In the genomic region with DNA sequence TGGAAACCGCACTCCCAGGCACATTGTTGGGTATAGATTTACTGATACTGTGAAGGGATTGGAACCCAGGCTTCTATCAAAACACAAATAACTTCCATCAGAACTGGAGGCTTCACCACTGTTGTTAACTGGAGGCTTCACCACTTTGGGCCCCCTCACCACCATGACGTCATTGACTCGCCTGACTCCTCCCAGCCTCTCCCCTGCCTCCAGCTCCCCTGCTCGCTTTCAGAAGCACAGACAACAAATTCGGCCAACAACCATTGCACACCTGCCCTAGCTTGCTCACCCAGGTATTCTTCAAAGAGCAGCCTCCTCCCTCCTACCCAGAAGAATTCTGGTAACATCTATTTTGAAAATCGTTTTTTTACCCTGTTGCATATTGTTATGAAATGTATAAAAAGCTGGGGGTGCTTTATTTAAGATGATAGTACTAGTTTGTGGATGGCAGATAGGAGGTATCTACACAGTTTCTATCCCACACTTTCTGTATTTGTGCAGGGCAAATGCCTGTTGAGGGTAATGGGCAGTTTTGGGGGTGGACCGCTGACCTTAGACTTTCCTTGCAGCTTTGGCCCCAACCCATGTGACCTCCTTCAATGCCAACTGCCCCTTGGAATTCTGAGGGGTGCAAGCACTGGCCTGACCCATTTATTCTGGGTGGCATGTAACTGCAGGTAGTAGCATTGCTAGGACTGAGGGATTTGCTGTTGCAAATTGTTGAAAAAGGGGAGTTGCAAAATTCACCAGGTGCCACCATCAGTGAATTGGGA, we compare ENCODE assay signal across 28 cellular contexts.
"Had no signal": no experiment of that assay in that cellular context is flagged by ENCODE, and none has a peak within 500 bp of the region (broad histone marks: within the 10 kb centered on the region; RNA-seq: fewer than 3 reads in every experiment).

No MANE protein-coding gene starts in this region.

- H3K4me1 ChIP-seq: ascending aorta, body of pancreas, SJSA1 had no signal

- H3K27me3 ChIP-seq: ascending aorta, body of pancreas, Peyer's patch, SJSA1 had no signal

- H3K4me3 ChIP-seq: ascending aorta, body of pancreas, Peyer's patch, SJSA1 had no signal

- ATAC-seq: activated CD8-positive, alpha-beta T cell treated with anti-CD3 and anti-CD28 coated beads, Interleukin-2, amount 10 ng/mL, durations not matched to agents 7 days and 5 days; activated naive CD4-positive, alpha-beta T cell treated with anti-CD3 and anti-CD28 coated beads, Interleukin-2, amount 50 U/mL, for 72 hours; activated naive CD8-positive, alpha-beta T cell treated with anti-CD3 and anti-CD28 coated beads, Interleukin-2, amount 50 U/mL, for 24 hours; body of pancreas; SK-N-SH treated with all-trans-retinoic acid at 6 μM for 48 hours; WTC11 had no signal

- DNase-seq: activated CD4-positive, alpha-beta T cell treated with anti-CD3 and anti-CD28 coated beads for 48 hours; activated CD4-positive, alpha-beta T cell treated with anti-CD3 and anti-CD28 coated beads, Interleukin-2, amount 50 U/mL, for 4 hours; activated CD4-positive, CD25-positive, alpha-beta regulatory T cell treated with anti-CD3 and anti-CD28 coated beads, Interleukin-2, amount 50 U/mL, for 72 hours; activated CD8-positive, alpha-beta memory T cell treated with anti-CD3 and anti-CD28 coated beads, Interleukin-2, amount 50 U/mL, for 48 hours; activated CD8-positive, alpha-beta T cell treated with anti-CD3 and anti-CD28 coated beads, Interleukin-2, amount 10 ng/mL, durations not matched to agents 7 days and 5 days; activated effector memory CD4-positive, alpha-beta T cell treated with anti-CD3 and anti-CD28 coated beads, Interleukin-2, amount 50 U/mL, for 16 hours; activated naive CD4-positive, alpha-beta T cell treated with Interleukin-2 at 50 U/mL for 16 hours; activated naive CD8-positive, alpha-beta T cell treated with anti-CD3 and anti-CD28 coated beads, Interleukin-2, amount 50 U/mL, for 24 hours; activated T-cell treated with anti-CD3 and anti-CD28 coated beads, Interleukin-2, amount 50 U/mL, for 1 hour; amniotic stem cell; body of pancreas; KBM-7; NCI-H1048; NCI-H146; NCI-H1930; NCI-H2171; NCI-H226; NCI-H526 treated with DMSO at 0.1 percent for 48 hours; NCI-H82; OCI-M1; Peyer's patch; SHP77; SW 1271 had no signal

- H3K9me3 ChIP-seq: ascending aorta, body of pancreas, Peyer's patch, SJSA1 had no signal

- H3K27ac ChIP-seq: ascending aorta, body of pancreas, Peyer's patch, SJSA1 had no signal

- H3K36me3 ChIP-seq: Peyer's patch, SJSA1 had no signal
